ENCODE assay signal across 2 cellular contexts in genomic region chr20:46204594-46205205, GRCh38.
TF ChIP-seq lines count a peak whose summit lies in the region.

No MANE protein-coding gene starts in this region.

TF ChIP-seq in WTC11, 78 proteins besides CTCF, POLR2A, EP300 and RAD21 (continued from another document):
- TF ChIP-seq E2F5 (CRISPR knock-in tag; IDR thresholded peaks at IDR 0.05) (no peak), NFYB (CRISPR knock-in tag; conservative IDR thresholded peaks at IDR 0.05; ENCODE audit: low read depth) (no peak), ZNF425 (CRISPR knock-in tag; conservative IDR thresholded peaks at IDR 0.05) (no peak), ATF1 (CRISPR knock-in tag; IDR thresholded peaks at IDR 0.05) (no peak), NR3C1 (CRISPR knock-in tag; conservative IDR thresholded peaks at IDR 0.05; ENCODE audit: low read depth) (no peak), ZNF219 (CRISPR knock-in tag; IDR thresholded peaks at IDR 0.05; ENCODE audit: borderline replicate concordance) (no peak), IRF2 (CRISPR knock-in tag; IDR thresholded peaks at IDR 0.05; ENCODE audit: borderline replicate concordance, low read depth) (no peak), MYBL2 (CRISPR knock-in tag; IDR thresholded peaks at IDR 0.05) (no peak), ZSCAN18 (CRISPR knock-in tag; IDR thresholded peaks at IDR 0.05) (no peak)
TF ChIP-seq in WTC11: peak in this region for 0.

TF ChIP-seq in SK-N-SH treated with all-trans-retinoic acid at 6 μM for 48 hours, 23 proteins besides CTCF, POLR2A, EP300 and RAD21 (continued from another document):
- TF ChIP-seq ZFP3 (CRISPR knock-in tag; IDR thresholded peaks at IDR 0.05) = no peak
- no peak for TF ChIP-seq RARB (CRISPR knock-in tag; IDR thresholded peaks at IDR 0.05)
- no peak for TF ChIP-seq ZNF565 (CRISPR knock-in tag; conservative IDR thresholded peaks at IDR 0.05; ENCODE audit: low read depth)
- no peak for TF ChIP-seq ZNF70 (CRISPR knock-in tag; IDR thresholded peaks at IDR 0.05)
- no peak for TF ChIP-seq ISL1 (CRISPR knock-in tag; IDR thresholded peaks at IDR 0.05)
- no peak for TF ChIP-seq ARNTL (CRISPR knock-in tag; IDR thresholded peaks at IDR 0.05; ENCODE audit: borderline replicate concordance, low read depth)
- no peak for TF ChIP-seq POU6F1 (CRISPR knock-in tag; IDR thresholded peaks at IDR 0.05; ENCODE audit: borderline replicate concordance, low read depth)
- no peak for TF ChIP-seq OSR1 (CRISPR knock-in tag; IDR thresholded peaks at IDR 0.05)
- no peak for TF ChIP-seq PPARA (CRISPR knock-in tag; IDR thresholded peaks at IDR 0.05; ENCODE audit: borderline replicate concordance)
- TF ChIP-seq SNAI2 (CRISPR knock-in tag; IDR thresholded peaks at IDR 0.05) = no peak
- TF ChIP-seq TOX (CRISPR knock-in tag; IDR thresholded peaks at IDR 0.05; ENCODE audit: borderline replicate concordance) = no peak
- no peak for TF ChIP-seq TCF4 (CRISPR knock-in tag; IDR thresholded peaks at IDR 0.05; ENCODE audit: borderline replicate concordance)
- no peak for TF ChIP-seq ZC3H10 (CRISPR knock-in tag; IDR thresholded peaks at IDR 0.05)
- no peak for TF ChIP-seq CSDC2 (CRISPR knock-in tag; IDR thresholded peaks at IDR 0.05)
